19 cellular contexts compared by ENCODE assay signal in genomic region chr22:48895831-48896765, GRCh38.
"Had no signal": no experiment of that assay in that cellular context is flagged by ENCODE, and none has a peak within 500 bp of the region (broad histone marks: within the 10 kb centered on the region; RNA-seq: fewer than 3 reads in every experiment).

No MANE protein-coding gene starts in this region.

- ATAC-seq: activated naive CD4-positive, alpha-beta T cell treated with anti-CD3 and anti-CD28 coated beads, Interleukin-2, amount 50 U/mL, for 72 hours; activated T-cell treated with anti-CD3 and anti-CD28 coated beads, Interleukin-2, amount 50 U/mL, for 72 hours; esophagus mucosa; gastroesophageal sphincter; heart left ventricle; naive thymus-derived CD4-positive, alpha-beta T cell; pancreas; stimulated activated effector memory CD8-positive, alpha-beta T cell treated with anti-CD3 and anti-CD28 coated beads, Interleukin-12 subunit alpha, Interleukin-12 subunit beta, amount 100 ng/mL, for 72 hours had no signal

- H3K27ac ChIP-seq: adrenal gland, breast epithelium, gastroesophageal sphincter, heart left ventricle, neural progenitor cell, pancreas, sigmoid colon, VCaP had no signal

- H3K4me3 ChIP-seq: adrenal gland, breast epithelium, gastroesophageal sphincter, heart left ventricle, neural progenitor cell, pancreas, sigmoid colon had no signal

- H3K9me3 ChIP-seq: adrenal gland, pancreas, sigmoid colon had no signal

- H3K27me3 ChIP-seq: adrenal gland, neural progenitor cell, pancreas had no signal

- H3K4me1 ChIP-seq: adrenal gland, breast epithelium, gastroesophageal sphincter, heart left ventricle, neural progenitor cell, pancreas, sigmoid colon had no signal

- H3K36me3 ChIP-seq: adrenal gland, breast epithelium, gastroesophageal sphincter, heart left ventricle, neural progenitor cell, pancreas, sigmoid colon had no signal

- DNase-seq: activated CD4-positive, alpha-beta T cell treated with anti-CD3 and anti-CD28 coated beads, Interleukin-2, amount 50 U/mL, for 4 hours; activated T-cell treated with anti-CD3 and anti-CD28 coated beads, Interleukin-2, amount 50 U/mL, for 72 hours; cerebellar nuclear complex; effector CD8-positive, alpha-beta T cell; kidney glomerular epithelial cell; naive thymus-derived CD4-positive, alpha-beta T cell; pancreas; sigmoid colon; stimulated activated CD4-positive, alpha-beta T cell treated with anti-CD3 and anti-CD28 coated beads, Interleukin-4, amount 100 ng/mL, for 24 hours; T-helper 2 cell had no signal
